In genomic region chr2:127101756-127102463, GRCh38 we compare ENCODE assay signal across 25 cellular contexts. TPM values are rescaled to one million over a fixed set of nuclear protein-coding genes. Genes with fewer than 3 reads are reported as not detected.
DNase-seq lines count a peak whose midpoint lies in the region; ATAC-seq and TF ChIP-seq lines count a peak whose summit lies in the region.
"Had no signal": no experiment of that assay in that cellular context is flagged by ENCODE, and none has a peak within 500 bp of the region (broad histone marks: within the 10 kb centered on the region; RNA-seq: fewer than 3 reads in every experiment).

No MANE protein-coding gene starts in this region.

- H3K4me3 ChIP-seq in Caco-2 (ENCODE audit: low read depth, low read length) (no peak overlapping the region), mesenchymal stem cell (ENCODE audit: insufficient read depth in 1 of 2, low read depth in 1 of 2, low read length in 2 of 2) (no peak overlapping the region), skeletal muscle satellite cell (ENCODE audit: low read length) (no peak overlapping the region)
- H3K4me3 ChIP-seq: esophagus muscularis mucosa, gastroesophageal sphincter, thyroid gland had no signal

- H3K9ac ChIP-seq in mesenchymal stem cell (ENCODE audit: low read length) = no peak overlapping the region
- H3K9ac ChIP-seq in skeletal muscle satellite cell (ENCODE audit: low read depth, low read length) = no peak overlapping the region

- peak overlapping the region; percentile 7 for H3K27ac ChIP-seq in mesenchymal stem cell (ENCODE audit: low read length, poor library complexity, severe bottlenecking)
- H3K27ac ChIP-seq: esophagus muscularis mucosa, thyroid gland had no signal

- H3K18ac ChIP-seq in mesenchymal stem cell (ENCODE audit: low read depth in 1 of 2, low read length in 2 of 2) = no peak overlapping the region

- no peak for ATAC-seq in T-helper 17 cell
- ATAC-seq in stimulated activated naive B cell treated with anti-CD40 and anti-IgM and Interleukin-4, amounts not matched to agents 10 μg/mL and 1 μg/mL and 100 μg/mL, for 72 hours (replicated peaks) = no peak
- ATAC-seq: gastroesophageal sphincter; naive thymus-derived CD4-positive, alpha-beta T cell; WTC11 had no signal

- CTCF ChIA-PET in Caco-2 (lab: Charles Lee) = interaction anchor here (0.6 to 1.7 kb wide), 2 partner anchors 34 to 95 kb away, joined by 4 to 9 read pairs; no protein-coding TSS in a partner anchor

- 94% methylated on average over 10 of the region's 10 CpGs for WGBS in mesenchymal stem cell

- H3K4me1 Mint-ChIP-seq in Caco-2 (ENCODE audit: low read depth, unreplicated experiment) (peaks cover 56% of the 10 kb centered on the region), T-helper 17 cell (peaks cover 7% of the 10 kb centered on the region)
- peaks cover 6 to 23% of the 10 kb centered on the region in 2 donors for H3K4me1 Mint-ChIP-seq in stimulated activated naive B cell treated with anti-CD40 and anti-IgM and Interleukin-4, amounts not matched to agents 10 μg/mL and 1 μg/mL and 100 μg/mL, for 72 hours
- H3K4me1 Mint-ChIP-seq: activated naive CD4-positive, alpha-beta T cell treated with anti-CD3 and anti-CD28 coated beads, Interleukin-2, amount 50 U/mL, for 24 hours; memory B cell had no signal

- intact Hi-C loops in Caco-2 (cut with micrococcal nuclease; ENCODE audit: unreplicated experiment) = no loop called here

- no peak overlapping the region for H2BK12ac ChIP-seq in mesenchymal stem cell (ENCODE audit: low read length in 2 of 2)

- DNase-seq in Caco-2 = no peak
- no peak for DNase-seq in T-helper 17 cell
- no peak for DNase-seq in mesenchymal stem cell
- DNase-seq in NCI-H1105 (lab: John Stamatoyannopoulos, UW) = no peak
- no peak for DNase-seq in stimulated activated naive B cell treated with anti-CD40 and anti-IgM and Interleukin-4, amounts not matched to agents 10 μg/mL and 1 μg/mL and 100 μg/mL, for 72 hours
- DNase-seq in T-helper 2 cell = no peak
- no peak for DNase-seq in iPS-NIHi11 (ENCODE audit: low spot score)
- DNase-seq: activated CD4-positive, alpha-beta memory T cell treated with anti-CD3 and anti-CD28 coated beads, Interleukin-2, amount 10 ng/mL, durations not matched to agents 7 days and 5 days; activated T-cell treated with anti-CD3 and anti-CD28 coated beads, Interleukin-2, amount 50 U/mL, for 1 hour; effector memory CD4-positive, alpha-beta T cell; H7; KBM-7; MV-4-11; naive thymus-derived CD4-positive, alpha-beta T cell; NCI-H187; NCI-H748 treated with DMSO at 0.1 percent for 48 hours; stimulated activated CD4-positive, alpha-beta T cell treated with anti-CD3 and anti-CD28 coated beads, Interleukin-12 subunit alpha, Interleukin-12 subunit beta, amount 100 ng/mL, for 4 hours; thyroid gland had no signal

- H2BK5ac ChIP-seq in mesenchymal stem cell (ENCODE audit: low read depth, low read length, poor library complexity, severe bottlenecking) = no peak overlapping the region

- H3K9me3 Mint-ChIP-seq in Caco-2 (ENCODE audit: unreplicated experiment) = no peaks in the 10 kb centered on the region
- no peaks in the 10 kb centered on the region for H3K9me3 Mint-ChIP-seq in stimulated activated naive B cell treated with anti-CD40 and anti-IgM and Interleukin-4, amounts not matched to agents 10 μg/mL and 1 μg/mL and 100 μg/mL, for 72 hours
- H3K9me3 Mint-ChIP-seq: activated CD4-positive, alpha-beta memory T cell treated with anti-CD3 and anti-CD28 coated beads, Interleukin-2, amount 10 ng/mL, durations not matched to agents 7 days and 5 days; activated naive CD4-positive, alpha-beta T cell treated with anti-CD3 and anti-CD28 coated beads, Interleukin-2, amount 50 U/mL, for 24 hours; memory B cell; T-helper 2 cell treated with Interferon-gamma antibody and Interleukin-4, amounts not matched to agents 5 μg/mL and 100 μg/mL, for 36 hours; WTC11 had no signal

- TF ChIP-seq CTCF in Caco-2 (IDR thresholded peaks at IDR 0.05; ENCODE audit: insufficient read depth in 1 of 2, low read depth in 1 of 2, low read length in 1 of 2, severe bottlenecking in 1 of 2, unreplicated experiment in 1 of 2) = no peak

- POLR2A ChIA-PET in Caco-2 (lab: Charles Lee) = interaction anchor here (1.8 kb wide), 1 partner anchor 14 kb away, joined by 10 read pairs; no protein-coding TSS in a partner anchor

- H2BK120ac ChIP-seq in mesenchymal stem cell (ENCODE audit: low read depth, low read length) = no peak overlapping the region

- H3K27me3 ChIP-seq in Caco-2 (replicated peaks; ENCODE audit: control insufficient read depth, insufficient read depth, low read length) (no peaks in the 10 kb centered on the region), mesenchymal stem cell (ENCODE audit: control insufficient read depth in 1 of 2, insufficient read depth in 1 of 2, low read length in 2 of 2) (no peaks in the 10 kb centered on the region), skeletal muscle satellite cell (ENCODE audit: control insufficient read depth, insufficient read depth, low read length) (no peaks in the 10 kb centered on the region)
- H3K27me3 ChIP-seq: esophagus muscularis mucosa, gastroesophageal sphincter, thyroid gland had no signal

- H3K4me3 Mint-ChIP-seq in Caco-2 (ENCODE audit: unreplicated experiment) = peak overlapping the region; percentile 68
- no peak overlapping the region for H3K4me3 Mint-ChIP-seq in T-helper 17 cell
- H3K4me3 Mint-ChIP-seq in stimulated activated naive B cell treated with anti-CD40 and anti-IgM and Interleukin-4, amounts not matched to agents 10 μg/mL and 1 μg/mL and 100 μg/mL, for 72 hours = no peak overlapping the region
- H3K4me3 Mint-ChIP-seq: activated CD4-positive, alpha-beta memory T cell treated with anti-CD3 and anti-CD28 coated beads, Interleukin-2, amount 10 ng/mL, durations not matched to agents 7 days and 5 days; activated naive CD4-positive, alpha-beta T cell treated with anti-CD3 and anti-CD28 coated beads, Interleukin-2, amount 50 U/mL, for 24 hours; memory B cell; naive thymus-derived CD4-positive, alpha-beta T cell; T-helper 2 cell treated with Interferon-gamma antibody and Interleukin-4, amounts not matched to agents 5 μg/mL and 100 μg/mL, for 36 hours; WTC11 had no signal

- H2AFZ ChIP-seq in mesenchymal stem cell (ENCODE audit: low read depth, low read length) = no peak overlapping the region

- no peaks in the 10 kb centered on the region for H3K27me3 Mint-ChIP-seq in Caco-2 (ENCODE audit: insufficient read depth, unreplicated experiment)
- H3K27me3 Mint-ChIP-seq in T-helper 17 cell = peaks cover 11% of the 10 kb centered on the region
- peaks cover 4 to 16% of the 10 kb centered on the region in 2 donors for H3K27me3 Mint-ChIP-seq in stimulated activated naive B cell treated with anti-CD40 and anti-IgM and Interleukin-4, amounts not matched to agents 10 μg/mL and 1 μg/mL and 100 μg/mL, for 72 hours
- H3K27me3 Mint-ChIP-seq: activated naive CD4-positive, alpha-beta T cell treated with anti-CD3 and anti-CD28 coated beads, Interleukin-2, amount 50 U/mL, for 24 hours; memory B cell had no signal

- no peak overlapping the region for H3K4ac ChIP-seq in mesenchymal stem cell (ENCODE audit: low read depth in 1 of 2, low read length in 2 of 2)

- no peak overlapping the region for H3K23ac ChIP-seq in mesenchymal stem cell (ENCODE audit: low read length in 2 of 2)

- H3K79me1 ChIP-seq in mesenchymal stem cell (replicated peaks; ENCODE audit: low read length, poor library complexity, severe bottlenecking) = peaks cover 6% of the 10 kb centered on the region

- H3K36me3 ChIP-seq in Caco-2 (ENCODE audit: control insufficient read depth, insufficient read depth, low read length) = peaks cover 5% of the 10 kb centered on the region; the same call in 1 of the 2 replicates
- peaks cover 0 to 11% of the 10 kb centered on the region in 2 experiments for H3K36me3 ChIP-seq in mesenchymal stem cell (ENCODE audit: control insufficient read depth in 1 of 2, insufficient read depth in 2 of 2, low read depth in 1 of 2, low read length in 2 of 2)
- peaks cover 16% of the 10 kb centered on the region for H3K36me3 ChIP-seq in skeletal muscle satellite cell (ENCODE audit: insufficient read depth, low read length)
- H3K36me3 ChIP-seq: esophagus muscularis mucosa, gastroesophageal sphincter, thyroid gland had no signal

- H3K27ac Mint-ChIP-seq in Caco-2 (ENCODE audit: unreplicated experiment) (peak overlapping the region; percentile 94), T-helper 17 cell (peak overlapping the region; percentile 72)
- H3K27ac Mint-ChIP-seq in stimulated activated naive B cell treated with anti-CD40 and anti-IgM and Interleukin-4, amounts not matched to agents 10 μg/mL and 1 μg/mL and 100 μg/mL, for 72 hours = no peak overlapping the region
- H3K27ac Mint-ChIP-seq: activated CD4-positive, alpha-beta memory T cell treated with anti-CD3 and anti-CD28 coated beads, Interleukin-2, amount 10 ng/mL, durations not matched to agents 7 days and 5 days; activated naive CD4-positive, alpha-beta T cell treated with anti-CD3 and anti-CD28 coated beads, Interleukin-2, amount 50 U/mL, for 24 hours; memory B cell; T-helper 2 cell treated with Interferon-gamma antibody and Interleukin-4, amounts not matched to agents 5 μg/mL and 100 μg/mL, for 36 hours had no signal

- peaks cover 73% of the 10 kb centered on the region for H3K4me1 ChIP-seq in Caco-2
- peaks cover 70% of the 10 kb centered on the region for H3K4me1 ChIP-seq in mesenchymal stem cell (ENCODE audit: control insufficient read depth, insufficient read depth, low read depth, low read length)
- peaks cover 60% of the 10 kb centered on the region for H3K4me1 ChIP-seq in skeletal muscle satellite cell (ENCODE audit: control insufficient read depth, insufficient read depth, low read length)

- no peak overlapping the region for H4K8ac ChIP-seq in mesenchymal stem cell (ENCODE audit: low read length)

- peaks cover 36% of the 10 kb centered on the region for H3K36me3 Mint-ChIP-seq in Caco-2 (ENCODE audit: insufficient read depth, unreplicated experiment)
- no peaks in the 10 kb centered on the region for H3K36me3 Mint-ChIP-seq in T-helper 17 cell (ENCODE audit: low read depth)
- H3K36me3 Mint-ChIP-seq in stimulated activated naive B cell treated with anti-CD40 and anti-IgM and Interleukin-4, amounts not matched to agents 10 μg/mL and 1 μg/mL and 100 μg/mL, for 72 hours = no peaks in the 10 kb centered on the region
- H3K36me3 Mint-ChIP-seq: activated naive CD4-positive, alpha-beta T cell treated with anti-CD3 and anti-CD28 coated beads, Interleukin-2, amount 50 U/mL, for 24 hours; memory B cell; naive thymus-derived CD4-positive, alpha-beta T cell; WTC11 had no signal

- no peak overlapping the region for H4K91ac ChIP-seq in mesenchymal stem cell (ENCODE audit: low read length)

- H3K4me2 ChIP-seq in mesenchymal stem cell (ENCODE audit: low read length, poor library complexity, severe bottlenecking) (no peak overlapping the region), skeletal muscle satellite cell (ENCODE audit: low read length) (peak overlapping the region; percentile 87)

- H3K14ac ChIP-seq in mesenchymal stem cell (ENCODE audit: low read length in 2 of 2) = no peak overlapping the region

- peak overlapping the region; percentile 70 for H2AK5ac ChIP-seq in mesenchymal stem cell (ENCODE audit: low read length, severe bottlenecking)

- H2BK15ac ChIP-seq in mesenchymal stem cell (ENCODE audit: low read depth, poor library complexity, severe bottlenecking) = no peak overlapping the region

- H3K9me3 ChIP-seq in Caco-2 (no peaks in the 10 kb centered on the region), T-helper 17 cell (ENCODE audit: control insufficient read depth, low read length, poor library complexity, severe bottlenecking) (no peaks in the 10 kb centered on the region), mesenchymal stem cell (ENCODE audit: control insufficient read depth, low read length) (no peaks in the 10 kb centered on the region), skeletal muscle satellite cell (replicated peaks; ENCODE audit: low read length) (no peaks in the 10 kb centered on the region)
- H3K9me3 ChIP-seq: esophagus muscularis mucosa, gastroesophageal sphincter, thyroid gland had no signal

- BruUV-seq in Caco-2 (replicated peaks; lab: Mats Ljungman, UMichigan) = no TSS peak

RNA-seq across cellular contexts. Expression of gene BIN1, which starts 5.0 kb away (rescaled TPM):
- total RNA-seq in Caco-2 (2022) (198 and 205 TPM in 2 replicates), T-helper 17 cell (100 to 1,000 TPM; 132 to 133 TPM)
- 61.3 TPM for polyA plus RNA-seq in mesenchymal stem cell (2013, experiment 1 of 2)
- 58.6 TPM for polyA plus RNA-seq in mesenchymal stem cell (2013, experiment 2 of 2)
- total RNA-seq in skeletal muscle satellite cell (2012; rRNA removed) = 103 and 112 TPM in 2 replicates
